Comparison of ENCODE assay signal across 12 cellular contexts in the genomic region with DNA sequence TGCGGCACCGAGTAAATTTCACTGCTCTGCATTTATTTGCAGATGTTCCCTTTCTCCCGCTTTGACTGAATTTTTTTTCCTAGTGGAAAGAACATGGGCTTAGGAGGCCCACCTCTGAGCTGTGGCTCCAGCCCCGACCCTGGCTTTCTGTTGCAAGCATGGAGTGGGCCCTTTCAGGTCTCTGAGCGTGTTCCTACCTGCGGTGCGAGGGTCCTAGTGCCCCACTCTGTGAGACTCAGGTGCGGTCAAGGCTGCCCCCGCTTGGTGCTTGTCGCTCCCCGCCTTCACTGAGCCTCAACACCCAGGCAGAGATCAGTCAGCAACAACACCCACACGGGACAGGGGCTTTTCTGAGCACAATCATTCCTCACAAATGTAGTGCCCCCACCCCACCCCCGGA. TPM values are rescaled to one million over a fixed set of nuclear protein-coding genes. Genes with fewer than 3 reads are reported as not detected.
A peak's percentile ranks its signal among the peaks of the same experiment; 100 is the strongest.
DNase-seq lines count a peak whose midpoint lies in the region; ATAC-seq, FAIRE-seq and TF ChIP-seq lines count a peak whose summit lies in the region.
"Had no signal": no experiment of that assay in that cellular context is flagged by ENCODE, and none has a peak within 500 bp of the region (broad histone marks: within the 10 kb centered on the region; RNA-seq: fewer than 3 reads in every experiment).

No MANE protein-coding gene starts in this region.

- no peak overlapping the region for H4K5ac ChIP-seq in H1 (ENCODE audit: insufficient read length, low read depth, low read length)

- no peak overlapping the region for H2BK20ac ChIP-seq in H1 (ENCODE audit: low read length)

- H4K20me1 ChIP-seq in BLaER1 treated with 17β-estradiol and CSF1 and Interleukin-3, amounts not matched to agents 10 nM and 100 nM, result peaks cover 0 to 45% (median 0%) of the 10 kb centered on the region in 11 experiments; a peak in 7 of 22 replicates
- peaks cover 0 to 7% of the 10 kb centered on the region in 2 experiments for H4K20me1 ChIP-seq in H1 (replicated peaks in 1 of 2; ENCODE audit: control insufficient read depth in 1 of 2, insufficient read depth in 2 of 2, low read length in 2 of 2)

- H3K79me2 ChIP-seq in H1 (ENCODE audit: control insufficient read depth in 1 of 2, insufficient read depth in 2 of 2, low read length in 2 of 2), result no peaks in the 10 kb centered on the region

- H3K79me1 ChIP-seq in H1 (ENCODE audit: low read depth, low read length), result no peaks in the 10 kb centered on the region

- H3K56ac ChIP-seq in H1 (replicated peaks; ENCODE audit: insufficient read length, low read depth, low read length), result no peak overlapping the region

- H3K4ac ChIP-seq in H1 (replicated peaks; ENCODE audit: insufficient read length, low read depth, low read length), result no peak overlapping the region

- H3K23ac ChIP-seq in H1 (ENCODE audit: insufficient read length), result no peak overlapping the region

- no peak overlapping the region for H3K9ac ChIP-seq in BLaER1 treated with 17β-estradiol and CSF1 and Interleukin-3, amounts not matched to agents 10 nM and 100 nM
- no peak overlapping the region for H3K9ac ChIP-seq in H1 (replicated peaks in 1 of 4; ENCODE audit: extremely low read depth in 1 of 4, low read depth in 3 of 4, low read length in 3 of 4)

- no peak overlapping the region for H3K27ac ChIP-seq in BLaER1 treated with 17β-estradiol and CSF1 and Interleukin-3, amounts not matched to agents 10 nM and 100 nM
- H3K27ac ChIP-seq in H1 (ENCODE audit: low read depth, low read length) (no peak overlapping the region), aorta (ENCODE audit: low read depth in 1 of 2, low read length in 2 of 2) (no peak overlapping the region)

- H3K18ac ChIP-seq in H1 (ENCODE audit: extremely low read depth, low read length), result no peak overlapping the region

- H2BK15ac ChIP-seq in H1 (ENCODE audit: low read length), result no peak overlapping the region

- H3K9me3 ChIP-seq in BLaER1 treated with 17β-estradiol and CSF1 and Interleukin-3, amounts not matched to agents 10 nM and 100 nM (replicated peaks in 1 of 11), result peaks cover 0 to 24% (median 13%) of the 10 kb centered on the region in 11 experiments; a peak in 14 of 22 replicates
- no peaks in the 10 kb centered on the region for H3K9me3 ChIP-seq in H1 (ENCODE audit: insufficient read depth in 2 of 2, low read depth in 1 of 2, low read length in 1 of 2)
- no peaks in the 10 kb centered on the region for H3K9me3 ChIP-seq in aorta (ENCODE audit: control insufficient read depth, low read length)

- no peak overlapping the region for H3K14ac ChIP-seq in H1 (ENCODE audit: insufficient read length)

- no peak overlapping the region for H2BK120ac ChIP-seq in H1 (replicated peaks; ENCODE audit: low read depth, low read length)

- peak; percentile 35 to 43; a peak in 3 of 4 replicates for TF ChIP-seq RAD21 in H1 (IDR thresholded peaks at IDR 0.05 in 1 of 2, conservative IDR thresholded peaks at IDR 0.05 in 1 of 2; ENCODE audit: low read depth in 2 of 2, low read length in 2 of 2)

- POLR2A ChIA-PET in H1 (lab: Charles Lee; ENCODE audit: partially characterized antibody), result interaction anchor here (1.1 kb wide), 1 partner anchor 33 kb away, joined by 3 read pairs; no protein-coding TSS in a partner anchor

- peak overlapping the region; percentile 17; the same call in 1 of the 2 replicates for H4K8ac ChIP-seq in H1 (ENCODE audit: extremely low read depth, insufficient read depth, low read length)

- H3K4me3 ChIP-seq in BLaER1 treated with 17β-estradiol and CSF1 and Interleukin-3, amounts not matched to agents 10 nM and 100 nM, result no peak overlapping the region
- H3K4me3 ChIP-seq in H1 (ENCODE audit: extremely low read depth in 1 of 4, insufficient read depth in 2 of 4, low read depth in 3 of 4, low read length in 4 of 4) (no peak overlapping the region), aorta (ENCODE audit: low read length in 2 of 2) (no peak overlapping the region)

- no peak for TF ChIP-seq CTCF in H1 (IDR thresholded peaks at IDR 0.05; ENCODE audit: control extremely low read depth in 1 of 3, insufficient read depth in 1 of 3, low read depth in 1 of 3, low read length in 3 of 3)

- H2BK5ac ChIP-seq in H1 (ENCODE audit: low read depth, low read length), result peak overlapping the region; percentile 41; the same call in 1 of the 2 replicates

- H3K4me1 ChIP-seq in BLaER1 treated with 17β-estradiol and CSF1 and Interleukin-3, amounts not matched to agents 10 nM and 100 nM, result peaks cover 15 to 85% (median 62%) of the 10 kb centered on the region in 10 experiments
- H3K4me1 ChIP-seq in H1 (replicated peaks in 1 of 4; ENCODE audit: control insufficient read depth in 3 of 4, insufficient read depth in 4 of 4, low read length in 3 of 4) (peaks cover 0 to 14% (median 8%) of the 10 kb centered on the region in 4 experiments; a peak in 5 of 7 replicates), aorta (ENCODE audit: control insufficient read depth in 1 of 2, insufficient read depth in 2 of 2, low read length in 2 of 2) (no peaks in the 10 kb centered on the region)

- no peak for ATAC-seq in aorta (ENCODE audit: low FRiP score)
- no peak for ATAC-seq in GM21717 (IDR thresholded peaks at IDR 0.05; ENCODE audit: unreplicated experiment)

- no peak for TF ChIP-seq POLR2A in H1 (IDR thresholded peaks at IDR 0.05; ENCODE audit: control extremely low read depth in 1 of 2, low read depth in 2 of 2, low read length in 2 of 2)

- H3K4me2 ChIP-seq in BLaER1 treated with 17β-estradiol and CSF1 and Interleukin-3, amounts not matched to agents 10 nM and 100 nM, result peak overlapping the region in 8 of 11 experiments; percentile 20 to 91 (median 82); a peak in 14 of 22 replicates
- H3K4me2 ChIP-seq in H1 (ENCODE audit: insufficient read depth in 1 of 2, low read depth in 2 of 2, low read length in 2 of 2), result no peak overlapping the region

- intact Hi-C loops in aorta (cut with DNase I), result no loop called here

- no peaks in the 10 kb centered on the region for H3K36me3 ChIP-seq in BLaER1 treated with 17β-estradiol and CSF1 and Interleukin-3, amounts not matched to agents 10 nM and 100 nM
- H3K36me3 ChIP-seq in H1 (ENCODE audit: control insufficient read depth in 2 of 4, insufficient read depth in 4 of 4, low read length in 3 of 4), result no peaks in the 10 kb centered on the region
- H3K36me3 ChIP-seq in aorta (ENCODE audit: control insufficient read depth in 1 of 2, insufficient read depth in 2 of 2, low read length in 1 of 2), result no peaks in the 10 kb centered on the region

- no peak overlapping the region for H2AFZ ChIP-seq in H1 (ENCODE audit: low read length)

- FAIRE-seq in HTR-8/SVneo (lab: Jason Lieb, UNC), result peak; percentile 52
- FAIRE-seq in H1 (lab: Jason Lieb, UNC), result no peak
- FAIRE-seq: A204.1 had no signal

- H2AK5ac ChIP-seq in H1 (ENCODE audit: low read depth, low read length), result no peak overlapping the region

- DNase-seq in HTR-8/SVneo (ENCODE audit: insufficient read length, low spot score) (no peak), H1 (ENCODE audit: low read depth in 1 of 2, low spot score in 2 of 2) (no peak), aorta (peak; percentile 24 to 50), GDM1 (lab: John Stamatoyannopoulos, UW) (no peak)
- no peak for DNase-seq in stimulated activated CD4-positive, alpha-beta T cell treated with anti-CD3 and anti-CD28 coated beads, Interleukin-2, amount 100 ng/mL, for 24 hours
- DNase-seq: DMS53, H7 had no signal

- CTCF ChIA-PET in H1 (lab: Charles Lee; ENCODE audit: partially characterized antibody), result interaction anchor here (1.4 kb wide), 1 partner anchor 58 kb away, joined by 3 read pairs; no protein-coding TSS in a partner anchor

- peaks cover 2% of the 10 kb centered on the region; the same call in 1 of the 2 replicates for H3K23me2 ChIP-seq in H1 (ENCODE audit: low read depth, low read length)

- no peaks in the 10 kb centered on the region; a peak in 1 of 22 replicates for H3K27me3 ChIP-seq in BLaER1 treated with 17β-estradiol and CSF1 and Interleukin-3, amounts not matched to agents 10 nM and 100 nM
- H3K27me3 ChIP-seq in H1 (replicated peaks in 1 of 4; ENCODE audit: control insufficient read depth in 3 of 4, extremely low read depth in 1 of 4, insufficient read depth in 3 of 4, low read length in 3 of 4), result no peaks in the 10 kb centered on the region
- no peaks in the 10 kb centered on the region for H3K27me3 ChIP-seq in aorta (ENCODE audit: control insufficient read depth in 1 of 2, insufficient read depth in 2 of 2, low read length in 1 of 2)

- 74% methylated on average over 12 of the region's 13 CpGs; no CpG with 5 or more reads in 1 of the 2 experiments for WGBS in H1 (ENCODE audit: extremely low coverage in 1 of 2, insufficient coverage in 1 of 2, insufficient read length in 1 of 2, insufficient replicate concordance in 2 of 2, low coverage in 1 of 2, low lambda C conversion rate in 2 of 2, missing lambda C conversion rate in 1 of 2), 2 experiments
- 41 to 47% methylated on average over 13 of the region's 13 CpGs for WGBS in aorta, 2 donors

- TF ChIP-seq EP300 in H1 (IDR thresholded peaks at IDR 0.05; ENCODE audit: borderline replicate concordance in 1 of 2, low read depth in 2 of 2, low read length in 2 of 2), result no peak

- no peak overlapping the region for H4K91ac ChIP-seq in H1 (replicated peaks; ENCODE audit: insufficient read length, low read length)

- no peak overlapping the region for H2BK12ac ChIP-seq in H1 (ENCODE audit: low read depth, low read length)

TF ChIP-seq in H1, 55 proteins besides CTCF, POLR2A, EP300 and RAD21 (continues in another document):
- TF ChIP-seq, protein P1, sequence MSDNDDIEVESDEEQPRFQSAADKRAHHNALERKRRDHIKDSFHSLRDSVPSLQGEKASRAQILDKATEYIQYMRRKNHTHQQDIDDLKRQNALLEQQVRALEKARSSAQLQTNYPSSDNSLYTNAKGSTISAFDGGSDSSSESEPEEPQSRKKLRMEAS (IDR thresholded peaks at IDR 0.05), result 0 out of 2 replicates have a peak, but pooled peaks have one; percentile 8
- TF ChIP-seq FOSL1 (IDR thresholded peaks at IDR 0.05; ENCODE audit: insufficient read depth, low read depth, low read length), result peak; percentile 65; the same call in 1 of the 2 replicates

RNA-seq across cellular contexts. Expression of gene SLC6A3, which starts 32.0 kb away (rescaled TPM):
- total RNA-seq in H1 (2021; fragmentation: NEBNext Ultra II Directional; extraction: Animal tissue kit (Norgen Biotek cat#: 25700)), result 0.46 and 0.48 TPM in 2 replicates
- polyA plus RNA-seq in H1 (2011; rRNA removed), result 0.86 and 0.91 TPM in 2 replicates
- 0.57 TPM for polyA plus RNA-seq in H1 (2011; cell fraction: cytosol; rRNA removed)
- polyA plus RNA-seq in H1 (2011; cell fraction: nucleus; rRNA removed), result 1.9 TPM
- polyA plus RNA-seq in H1 (2012, experiment 1 of 2), result 0.55 to 0.88 TPM (median 0.75 TPM) in 4 replicates
- 0.58 TPM for polyA plus RNA-seq in H1 (2012, experiment 2 of 2)
- 0.77 TPM for polyA plus RNA-seq in H1 (2013, experiment 1 of 2)
- 0.94 TPM for polyA plus RNA-seq in H1 (2013, experiment 2 of 2)
- 1.0 and 1.1 TPM in 2 replicates for polyA minus RNA-seq in H1 (2011; rRNA and poly(A)+ RNA removed)
- polyA minus RNA-seq in H1 (2011; cell fraction: cytosol; rRNA and poly(A)+ RNA removed), result 0.44 TPM
- polyA minus RNA-seq in H1 (2011; cell fraction: nucleus; rRNA and poly(A)+ RNA removed), result 0.50 TPM
- total RNA-seq in aorta, result under 1 TPM; 0.23 to 0.30 TPM
- under 1 TPM in 1 of 2 donors, not detected in 1; 0.56 TPM for polyA plus RNA-seq in aorta
- total RNA-seq: HT-29 had no signal
- polyA plus RNA-seq: IgD-negative memory B cell had no signal

Comparison
In these comparisons a context has a peak if more than half of its experiments do, and no peak if none do; other contexts are left out.
1. H3K4me2 ChIP-seq: peak in BLaER1 treated with 17β-estradiol and CSF1 and Interleukin-3, amounts not matched to agents 10 nM and 100 nM (8 of 11); none in H1 (0 of 2).
2. DNase-seq: peak in aorta (2 of 2); none in HTR-8/SVneo (single experiment), H1 (0 of 2), stimulated activated CD4-positive, alpha-beta T cell treated with anti-CD3 and anti-CD28 coated beads, Interleukin-2, amount 100 ng/mL, for 24 hours (0 of 2) and GDM1 (single experiment).